ENCODE assay signal across 2 cellular contexts in genomic region chr3:123750659-123751420, GRCh38.
TF ChIP-seq lines count a peak whose summit lies in the region.

No MANE protein-coding gene starts in this region.

TF ChIP-seq in A549, 52 proteins besides CTCF, POLR2A, EP300 and RAD21 (continued from another document):
- TF ChIP-seq KDM1A (IDR thresholded peaks at IDR 0.05; ENCODE audit: low read depth) (no peak), ZC3H11A (IDR thresholded peaks at IDR 0.05) (no peak), HOXB5 (CRISPR knock-in tag; IDR thresholded peaks at IDR 0.05) (peak; percentile 56; the same call in 1 of the 2 replicates), PHF8 (IDR thresholded peaks at IDR 0.05; ENCODE audit: borderline replicate concordance, low read depth) (no peak), CEBPB (IDR thresholded peaks at IDR 0.05) (peak in 1 of 2 experiments; percentile 46; a peak in 1 of 4 replicates), RARB (CRISPR knock-in tag; IDR thresholded peaks at IDR 0.05) (no peak), GATA3 (IDR thresholded peaks at IDR 0.05; ENCODE audit: borderline replicate concordance) (peak; percentile 80; the same call in 1 of the 2 replicates), FOXS1 (CRISPR knock-in tag; IDR thresholded peaks at IDR 0.05) (no peak), EHMT2 (IDR thresholded peaks at IDR 0.05; ENCODE audit: low read depth) (no peak), BCL3 (IDR thresholded peaks at IDR 0.05) (no peak), CBX2 (IDR thresholded peaks at IDR 0.05; ENCODE audit: borderline replicate concordance, low read depth) (no peak), POLR2AphosphoS2 (conservative IDR thresholded peaks at IDR 0.05; ENCODE audit: low read length) (no peak)
- TF ChIP-seq, protein P1, sequence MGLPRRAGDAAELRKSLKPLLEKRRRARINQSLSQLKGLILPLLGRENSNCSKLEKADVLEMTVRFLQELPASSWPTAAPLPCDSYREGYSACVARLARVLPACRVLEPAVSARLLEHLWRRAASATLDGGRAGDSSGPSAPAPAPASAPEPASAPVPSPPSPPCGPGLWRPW (IDR thresholded peaks at IDR 0.05) = no peak
- TF ChIP-seq, protein P2, sequence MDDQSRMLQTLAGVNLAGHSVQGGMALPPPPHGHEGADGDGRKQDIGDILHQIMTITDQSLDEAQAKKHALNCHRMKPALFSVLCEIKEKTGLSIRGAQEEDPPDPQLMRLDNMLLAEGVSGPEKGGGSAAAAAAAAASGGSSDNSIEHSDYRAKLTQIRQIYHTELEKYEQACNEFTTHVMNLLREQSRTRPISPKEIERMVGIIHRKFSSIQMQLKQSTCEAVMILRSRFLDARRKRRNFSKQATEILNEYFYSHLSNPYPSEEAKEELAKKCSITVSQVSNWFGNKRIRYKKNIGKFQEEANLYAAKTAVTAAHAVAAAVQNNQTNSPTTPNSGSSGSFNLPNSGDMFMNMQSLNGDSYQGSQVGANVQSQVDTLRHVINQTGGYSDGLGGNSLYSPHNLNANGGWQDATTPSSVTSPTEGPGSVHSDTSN (IDR thresholded peaks at IDR 0.05) = no peak

TF ChIP-seq in HepG2, 621 proteins besides CTCF, POLR2A, EP300 and RAD21 (continued from another document and continues in another):
- TF ChIP-seq, protein P3, sequence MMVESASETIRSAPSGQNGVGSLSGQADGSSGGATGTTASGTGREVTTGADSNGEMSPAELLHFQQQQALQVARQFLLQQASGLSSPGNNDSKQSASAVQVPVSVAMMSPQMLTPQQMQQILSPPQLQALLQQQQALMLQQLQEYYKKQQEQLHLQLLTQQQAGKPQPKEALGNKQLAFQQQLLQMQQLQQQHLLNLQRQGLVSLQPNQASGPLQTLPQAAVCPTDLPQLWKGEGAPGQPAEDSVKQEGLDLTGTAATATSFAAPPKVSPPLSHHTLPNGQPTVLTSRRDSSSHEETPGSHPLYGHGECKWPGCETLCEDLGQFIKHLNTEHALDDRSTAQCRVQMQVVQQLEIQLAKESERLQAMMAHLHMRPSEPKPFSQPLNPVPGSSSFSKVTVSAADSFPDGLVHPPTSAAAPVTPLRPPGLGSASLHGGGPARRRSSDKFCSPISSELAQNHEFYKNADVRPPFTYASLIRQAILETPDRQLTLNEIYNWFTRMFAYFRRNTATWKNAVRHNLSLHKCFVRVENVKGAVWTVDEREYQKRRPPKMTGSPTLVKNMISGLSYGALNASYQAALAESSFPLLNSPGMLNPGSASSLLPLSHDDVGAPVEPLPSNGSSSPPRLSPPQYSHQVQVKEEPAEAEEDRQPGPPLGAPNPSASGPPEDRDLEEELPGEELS (CRISPR knock-in tag; IDR thresholded peaks at IDR 0.05) = peak; percentile 78
- TF ChIP-seq PRDM4 (CRISPR knock-in tag; IDR thresholded peaks at IDR 0.05; ENCODE audit: borderline replicate concordance) (no peak), TRAFD1 (CRISPR knock-in tag; IDR thresholded peaks at IDR 0.05; ENCODE audit: borderline replicate concordance) (no peak), ZNF564 (CRISPR knock-in tag; IDR thresholded peaks at IDR 0.05) (no peak), SIN3B (IDR thresholded peaks at IDR 0.05; ENCODE audit: low read length) (no peak), DBP (CRISPR knock-in tag; IDR thresholded peaks at IDR 0.05; ENCODE audit: not compliant biosample characterization) (no peak), ZBTB49 (CRISPR knock-in tag; IDR thresholded peaks at IDR 0.05; ENCODE audit: borderline replicate concordance) (no peak), ZNF749 (CRISPR knock-in tag; IDR thresholded peaks at IDR 0.05; ENCODE audit: borderline replicate concordance) (no peak), MYPOP (CRISPR knock-in tag; IDR thresholded peaks at IDR 0.05) (peak; percentile 79; the same call in 1 of the 2 replicates), JUN (CRISPR knock-in tag; IDR thresholded peaks at IDR 0.05) (peak; percentile 90), THRA (CRISPR knock-in tag; IDR thresholded peaks at IDR 0.05; ENCODE audit: borderline replicate concordance) (no peak), SP140L (CRISPR knock-in tag; IDR thresholded peaks at IDR 0.05; ENCODE audit: borderline replicate concordance) (no peak), ZMAT3 (CRISPR knock-in tag; conservative IDR thresholded peaks at IDR 0.05) (peak; percentile 55; the same call in 1 of the 2 replicates), ZBTB40 (IDR thresholded peaks at IDR 0.05) (no peak), ZBTB40 (CRISPR knock-in tag; IDR thresholded peaks at IDR 0.05) (no peak; the same call in 1 of the 2 replicates), PITX1 (CRISPR knock-in tag; IDR thresholded peaks at IDR 0.05) (peak; percentile 65; the same call in 1 of the 2 replicates), SNAPC2 (CRISPR knock-in tag; IDR thresholded peaks at IDR 0.05) (no peak), RFX3 (CRISPR knock-in tag; IDR thresholded peaks at IDR 0.05) (no peak)
